28 cellular contexts compared by ENCODE assay signal in genomic region chr14:88310021-88310420, GRCh38. TPM values are rescaled to one million over a fixed set of nuclear protein-coding genes. Genes with fewer than 3 reads are reported as not detected.
"Had no signal": no experiment of that assay in that cellular context is flagged by ENCODE, and none has a peak within 500 bp of the region (broad histone marks: within the 10 kb centered on the region; RNA-seq: fewer than 3 reads in every experiment).

No MANE protein-coding gene starts in this region.

- H3K27ac ChIP-seq: ascending aorta, breast epithelium, cardiac muscle cell, coronary artery had no signal

- H3K36me3 ChIP-seq: ascending aorta, breast epithelium, cardiac muscle cell had no signal

- H3K27me3 ChIP-seq: ascending aorta, breast epithelium, dorsolateral prefrontal cortex had no signal

- H3K4me1 ChIP-seq: ascending aorta, breast epithelium had no signal

- DNase-seq: activated CD4-positive, alpha-beta memory T cell treated with anti-CD3 and anti-CD28 coated beads, Interleukin-2, amount 10 ng/mL, durations not matched to agents 7 days and 5 days; activated CD4-positive, alpha-beta T cell treated with anti-CD3 and anti-CD28 coated beads for 4 hours; activated CD4-positive, alpha-beta T cell treated with anti-CD3 and anti-CD28 coated beads, Interleukin-2, amount 10 ng/mL, durations not matched to agents 7 days and 5 days; activated CD4-positive, alpha-beta T cell treated with anti-CD3 and anti-CD28 coated beads, Interleukin-2, amount 50 U/mL, for 4 hours; activated CD4-positive, CD25-positive, alpha-beta regulatory T cell; activated CD4-positive, CD25-positive, alpha-beta regulatory T cell treated with anti-CD3 and anti-CD28 coated beads, Interleukin-2, amount 50 U/mL, for 72 hours; activated CD8-positive, alpha-beta memory T cell treated with anti-CD3 and anti-CD28 coated beads, Interleukin-2, amount 50 U/mL, for 48 hours; activated gamma-delta T cell; activated naive CD4-positive, alpha-beta T cell; activated naive CD4-positive, alpha-beta T cell treated with anti-CD3 and anti-CD28 coated beads, Interleukin-2, amount 10 ng/mL, durations not matched to agents 7 days and 5 days; activated naive CD8-positive, alpha-beta T cell treated with anti-CD3 and anti-CD28 coated beads, Interleukin-2, amount 10 ng/mL, durations not matched to agents 7 days and 5 days; activated T-cell treated with anti-CD3 and anti-CD28 coated beads for 4 hours; activated T-cell treated with anti-CD3 and anti-CD28 coated beads, Interleukin-2, amount 50 U/mL, for 24 hours; activated T-cell treated with anti-CD3 and anti-CD28 coated beads, Interleukin-2, amount 50 U/mL, for 72 hours; central memory CD4-positive, alpha-beta T cell; cerebellar nuclear complex; dorsolateral prefrontal cortex; effector CD4-positive, alpha-beta T cell; effector memory CD8-positive, alpha-beta T cell; foreskin fibroblast; T-helper 2 cell had no signal

- H3K9me3 ChIP-seq: ascending aorta had no signal

- H3K4me3 ChIP-seq: ascending aorta, breast epithelium, cardiac muscle cell, coronary artery had no signal

- FAIRE-seq: frontal cortex had no signal

RNA-seq across cellular contexts. Expression of gene KCNK10, which starts 13.0 kb away (rescaled TPM):
- total RNA-seq: activated CD4-positive, alpha-beta memory T cell treated with anti-CD3 and anti-CD28 coated beads, Interleukin-2, amount 10 ng/mL, durations not matched to agents 7 days and 5 days; activated CD4-positive, alpha-beta T cell treated with anti-CD3 and anti-CD28 coated beads, Interleukin-2, amount 10 ng/mL, durations not matched to agents 7 days and 5 days; activated naive CD4-positive, alpha-beta T cell treated with anti-CD3 and anti-CD28 coated beads, Interleukin-2, amount 50 U/mL, for 72 hours; activated naive CD8-positive, alpha-beta T cell treated with anti-CD3 and anti-CD28 coated beads, Interleukin-2, amount 10 ng/mL, durations not matched to agents 7 days and 5 days; ascending aorta; cardiac muscle cell; T-helper 1 cell treated with Interleukin-12 subunit alpha and Interleukin-12 subunit beta and Interleukin-4 antibody, amounts not matched to agents 30 ng/mL and 1 ng/mL, for 36 hours had no signal
- polyA plus RNA-seq: cardiac muscle cell had no signal
